Comparison of ENCODE assay signal across 10 cellular contexts in genomic region chr3:100042577-100042981, GRCh38.
DNase-seq lines count a peak whose midpoint lies in the region; ATAC-seq, FAIRE-seq and TF ChIP-seq lines count a peak whose summit lies in the region.
"Had no signal": no experiment of that assay in that cellular context is flagged by ENCODE, and none has a peak within 500 bp of the region (broad histone marks: within the 10 kb centered on the region; RNA-seq: fewer than 3 reads in every experiment).

No MANE protein-coding gene starts in this region.

- H3K4me2 ChIP-seq in keratinocyte (ENCODE audit: control insufficient read depth, extremely low read depth, insufficient read depth, low read depth, low read length) (peak overlapping the region; percentile 42), smooth muscle cell (peak overlapping the region; percentile 68), Karpas-422 (ENCODE audit: low read depth, low read length, poor library complexity, severe bottlenecking) (no peak overlapping the region)

- no peaks in the 10 kb centered on the region for H3K9me2 ChIP-seq in Karpas-422 (replicated peaks; ENCODE audit: insufficient read depth, low read length)

- peak overlapping the region; percentile 39 for H3K9ac ChIP-seq in keratinocyte (ENCODE audit: control insufficient read depth, extremely low read depth, insufficient read depth, low read length)
- H3K9ac ChIP-seq in smooth muscle cell (ENCODE audit: low read depth) = peak overlapping the region; percentile 83
- H3K9ac ChIP-seq in Karpas-422 (ENCODE audit: low read length) = no peak overlapping the region

- dilution Hi-C loops in keratinocyte (cut with MboI; ENCODE audit: extremely low pct_ligation_motif_present, low sequenced_read_pairs) = no loop called here

- no peaks in the 10 kb centered on the region for H3K9me1 ChIP-seq in keratinocyte (ENCODE audit: control insufficient read depth, extremely low read depth, insufficient read depth, low read length)

- TF ChIP-seq POLR2A in GM12892 (IDR thresholded peaks at IDR 0.05; ENCODE audit: low read depth, low read length) (no peak), erythroblast (IDR thresholded peaks at IDR 0.05; ENCODE audit: low read length) (no peak)

- WGBS in smooth muscle cell (ENCODE audit: low lambda C conversion rate) = 42% methylated on average over 4 of the region's 4 CpGs

- H3K27ac ChIP-seq in angular gyrus (ENCODE audit: low read depth, low read length) = peak overlapping the region; percentile 7
- peak overlapping the region; percentile 92 for H3K27ac ChIP-seq in keratinocyte (ENCODE audit: control insufficient read depth, insufficient read depth, low read length)
- H3K27ac ChIP-seq in smooth muscle cell (ENCODE audit: low read depth) = peak overlapping the region; percentile 98
- H3K27ac ChIP-seq in Karpas-422 (ENCODE audit: low read length) = no peak overlapping the region
- H3K27ac ChIP-seq: cardiac muscle cell had no signal

- DNase-seq in GM12892 (ENCODE audit: insufficient read length) = no peak
- no peak for DNase-seq in keratinocyte (ENCODE audit: low read depth, low spot score)
- no peak for DNase-seq in smooth muscle cell (lab: John Stamatoyannopoulos, UW; ENCODE audit: unreplicated experiment)
- DNase-seq in erythroblast (lab: John Stamatoyannopoulos, UW) = no peak
- DNase-seq in GM10266 (ENCODE audit: extremely low spot score) = no peak
- no peak for DNase-seq in Karpas-422
- DNase-seq: DND-41 had no signal

- no peaks in the 10 kb centered on the region for H3K36me3 ChIP-seq in keratinocyte (ENCODE audit: control insufficient read depth in 2 of 2, extremely low read depth in 1 of 2, insufficient read depth in 2 of 2, low read length in 2 of 2)
- H3K36me3 ChIP-seq in smooth muscle cell (ENCODE audit: low read depth) = no peaks in the 10 kb centered on the region
- no peaks in the 10 kb centered on the region for H3K36me3 ChIP-seq in Karpas-422 (ENCODE audit: insufficient read depth, low read length)
- H3K36me3 ChIP-seq: cardiac muscle cell had no signal

- ATAC-seq in GM19455 (IDR thresholded peaks at IDR 0.05; ENCODE audit: unreplicated experiment) = no peak

- no peaks in the 10 kb centered on the region for H3K79me2 ChIP-seq in keratinocyte (ENCODE audit: control insufficient read depth, insufficient read depth, low read length)
- no peaks in the 10 kb centered on the region for H3K79me2 ChIP-seq in smooth muscle cell (ENCODE audit: low read depth)
- no peaks in the 10 kb centered on the region for H3K79me2 ChIP-seq in Karpas-422 (ENCODE audit: low read length)

- H2AFZ ChIP-seq in keratinocyte (ENCODE audit: control insufficient read depth, low read length) (no peak overlapping the region), smooth muscle cell (ENCODE audit: low read depth) (no peak overlapping the region), Karpas-422 (ENCODE audit: low read length) (no peak overlapping the region)

- no peaks in the 10 kb centered on the region for H3K27me3 ChIP-seq in keratinocyte (ENCODE audit: control insufficient read depth, extremely low read depth, insufficient read depth, low read length)
- H3K27me3 ChIP-seq in smooth muscle cell (ENCODE audit: low read depth) = no peaks in the 10 kb centered on the region
- no peaks in the 10 kb centered on the region for H3K27me3 ChIP-seq in Karpas-422 (ENCODE audit: low read length)

- H3K4me3 ChIP-seq in keratinocyte (ENCODE audit: control insufficient read depth in 2 of 3, extremely low read depth in 1 of 3, insufficient read depth in 2 of 3, low read depth in 1 of 3, low read length in 3 of 3) (no peak overlapping the region), smooth muscle cell (no peak overlapping the region), Karpas-422 (ENCODE audit: low read length) (no peak overlapping the region)
- H3K4me3 ChIP-seq: cardiac muscle cell had no signal

- H3K9me3 ChIP-seq in keratinocyte (ENCODE audit: control insufficient read depth, low read depth, low read length) (no peaks in the 10 kb centered on the region), smooth muscle cell (replicated peaks; ENCODE audit: low read depth) (no peaks in the 10 kb centered on the region), Karpas-422 (ENCODE audit: low read length) (no peaks in the 10 kb centered on the region)

- H4K20me1 ChIP-seq in keratinocyte (ENCODE audit: control insufficient read depth, extremely low read depth, insufficient read depth, low read length) = no peaks in the 10 kb centered on the region
- no peaks in the 10 kb centered on the region for H4K20me1 ChIP-seq in smooth muscle cell (ENCODE audit: low read depth)
- H4K20me1 ChIP-seq in Karpas-422 (ENCODE audit: insufficient read depth, low read depth, low read length) = peaks cover 19% of the 10 kb centered on the region; the same call in 1 of the 2 replicates

- H3K4me1 ChIP-seq in keratinocyte (ENCODE audit: control insufficient read depth, extremely low read depth, insufficient read depth, low read length) = peaks cover 48% of the 10 kb centered on the region
- H3K4me1 ChIP-seq in smooth muscle cell (ENCODE audit: low read depth) = peaks cover 31% of the 10 kb centered on the region
- H3K4me1 ChIP-seq in Karpas-422 (ENCODE audit: low read length) = peaks cover 63% of the 10 kb centered on the region

- TF ChIP-seq CTCF in keratinocyte (optimal IDR thresholded peaks at IDR 0.05 in 1 of 3, IDR thresholded peaks at IDR 0.05 in 1 of 3, conservative IDR thresholded peaks at IDR 0.05 in 1 of 3; ENCODE audit: extremely low read depth in 1 of 3, insufficient read depth in 2 of 3, low read length in 3 of 3) (no peak), smooth muscle cell (IDR thresholded peaks at IDR 0.05; ENCODE audit: borderline replicate concordance, insufficient read depth, poor library complexity, severe bottlenecking) (no peak), GM10266 (IDR thresholded peaks at IDR 0.05; ENCODE audit: control insufficient read depth, insufficient read depth, low read depth, missing control alignments) (no peak)

- H3F3A ChIP-seq in smooth muscle cell (ENCODE audit: low read depth) = peaks cover 39% of the 10 kb centered on the region

- FAIRE-seq in GM12892 (lab: Jason Lieb, UNC) = peak; percentile 17
- FAIRE-seq in keratinocyte (lab: Jason Lieb, UNC) = peak; percentile 89
